1 cellular context compared by ENCODE assay signal in the genomic region with DNA sequence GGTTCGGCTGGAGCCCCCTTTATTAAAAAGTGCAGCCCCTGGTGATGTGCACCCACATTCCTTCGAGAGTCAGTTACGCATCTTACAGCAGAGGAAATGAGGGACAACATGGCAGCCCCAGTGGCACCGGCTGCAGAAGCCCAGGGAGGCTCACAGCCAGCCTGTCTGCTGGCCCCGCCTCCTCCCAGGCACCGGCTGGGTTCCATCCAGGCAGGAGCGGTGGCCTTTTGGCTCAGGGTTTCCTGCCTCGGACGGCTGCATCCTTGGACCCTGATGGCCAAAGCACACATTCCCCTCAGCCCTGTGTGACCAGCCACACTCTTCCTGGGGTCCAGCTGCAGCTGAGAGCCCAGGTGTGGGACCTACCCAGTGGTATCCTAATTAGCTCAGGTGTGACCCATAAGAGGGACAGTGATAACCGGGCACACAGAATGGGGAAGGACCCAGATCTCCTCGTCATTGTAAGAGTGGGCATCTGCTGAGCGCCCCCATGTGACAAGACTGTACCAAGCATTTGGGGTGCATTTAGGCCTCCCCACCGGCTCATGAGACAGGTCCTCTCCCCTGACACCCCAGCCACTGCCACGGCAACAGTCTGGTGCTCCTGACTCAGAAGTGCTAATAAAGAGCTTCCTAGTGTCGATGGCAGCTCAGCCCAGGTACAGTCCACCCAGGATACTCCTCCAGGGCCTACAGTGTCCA.
TF ChIP-seq lines count a peak whose summit lies in the region.

No MANE protein-coding gene starts in this region.

TF ChIP-seq in Ishikawa, 13 proteins besides CTCF, POLR2A, EP300 and RAD21 (continued from another document):
- no peak for TF ChIP-seq ZBTB7A (IDR thresholded peaks at IDR 0.05; ENCODE audit: low read depth)
TF ChIP-seq in Ishikawa: peak in this region for 4.
